In the genomic region with DNA sequence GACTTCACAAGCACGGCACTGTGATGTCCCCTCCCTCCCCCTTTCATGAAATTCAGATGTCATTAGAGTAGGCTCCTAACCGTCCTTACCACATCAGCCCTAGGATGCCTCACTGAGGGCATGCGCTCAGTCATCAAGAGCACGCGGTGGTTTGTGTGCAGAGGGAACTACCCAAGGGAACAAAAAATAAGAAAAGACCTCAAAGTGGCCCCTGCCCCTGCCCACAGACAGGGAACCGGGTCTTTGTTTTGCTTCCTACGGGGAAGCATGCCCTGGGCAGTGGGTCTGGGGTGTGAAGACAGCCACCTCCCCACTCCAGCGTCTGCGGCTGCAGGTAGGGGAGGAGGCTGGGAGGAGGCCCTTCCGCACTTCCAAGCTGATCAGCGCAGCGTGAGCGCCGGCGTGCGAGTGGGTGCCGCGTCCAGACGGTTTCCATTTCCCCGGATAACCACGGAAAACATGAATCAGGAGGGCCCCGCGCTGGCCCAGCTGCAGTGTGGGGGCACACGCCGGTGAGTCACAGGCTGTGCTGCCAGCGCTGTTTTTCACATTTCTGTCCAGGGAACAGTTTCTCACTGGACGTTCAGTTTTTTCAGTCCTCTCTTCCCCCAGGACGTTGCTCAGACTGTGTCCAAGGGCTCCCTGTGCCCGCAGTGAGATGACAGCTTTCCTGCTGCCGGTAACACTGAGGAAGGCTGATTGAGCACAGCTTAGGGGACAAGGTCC, we compare ENCODE assay signal across 8 cellular contexts.
A peak's percentile ranks its signal among the peaks of the same experiment; 100 is the strongest.
DNase-seq lines count a peak whose midpoint lies in the region; ATAC-seq and TF ChIP-seq lines count a peak whose summit lies in the region.

No MANE protein-coding gene starts in this region.

- no peaks in the 10 kb centered on the region for H3K9me3 Mint-ChIP-seq in activated naive CD8-positive, alpha-beta T cell treated with anti-CD3 and anti-CD28 coated beads for 36 hours

- intact Hi-C loops in stomach (cut with DNase I; ENCODE audit: low total_unique reads), result no loop called here

- H3K27me3 ChIP-seq in MG63, result no peaks in the 10 kb centered on the region
- H3K27me3 ChIP-seq in stomach, result peaks cover 0 to 6% (median 0%) of the 10 kb centered on the region in 3 donors

- H3K27ac ChIP-seq in mesodermal cell (ENCODE audit: low read depth, low read length, severe bottlenecking) (peak overlapping the region; percentile 16), stomach (peak overlapping the region in 4 of 5 donors; percentile 62 to 71 (median 63)), substantia nigra (ENCODE audit: low read depth, low read length, poor library complexity, severe bottlenecking) (no peak overlapping the region)

- DNase-seq in MG63, result peak; percentile 92
- DNase-seq in activated naive CD8-positive, alpha-beta T cell treated with anti-CD3 and anti-CD28 coated beads for 36 hours, result peak; percentile 82
- DNase-seq in stomach, result no peak
- no peak for DNase-seq in NCI-H1048 (lab: John Stamatoyannopoulos, UW)
- DNase-seq in DMS79 (lab: John Stamatoyannopoulos, UW), result no peak
- DNase-seq in substantia nigra (lab: John Stamatoyannopoulos, UW), result no peak

- peaks cover 3% of the 10 kb centered on the region for H3K27me3 Mint-ChIP-seq in activated naive CD8-positive, alpha-beta T cell treated with anti-CD3 and anti-CD28 coated beads for 36 hours

- TF ChIP-seq EP300 in stomach (IDR thresholded peaks at IDR 0.05), result no peak

- H3K36me3 ChIP-seq in MG63, result no peaks in the 10 kb centered on the region; the same call in 1 of the 2 replicates
- H3K36me3 ChIP-seq in mesodermal cell (ENCODE audit: control insufficient read depth, insufficient read depth, low read length), result no peaks in the 10 kb centered on the region
- H3K36me3 ChIP-seq in stomach, result no peaks in the 10 kb centered on the region

- no peak for ATAC-seq in HG03342 (IDR thresholded peaks at IDR 0.05; ENCODE audit: unreplicated experiment)

- peak overlapping the region; percentile 78 for H3K27ac Mint-ChIP-seq in activated naive CD8-positive, alpha-beta T cell treated with anti-CD3 and anti-CD28 coated beads for 36 hours

- no peaks in the 10 kb centered on the region for H3K36me3 Mint-ChIP-seq in activated naive CD8-positive, alpha-beta T cell treated with anti-CD3 and anti-CD28 coated beads for 36 hours

- no peak for TF ChIP-seq POLR2A in stomach (IDR thresholded peaks at IDR 0.05)

- peak overlapping the region; percentile 33 for H3K4me3 Mint-ChIP-seq in activated naive CD8-positive, alpha-beta T cell treated with anti-CD3 and anti-CD28 coated beads for 36 hours

- peaks cover 42% of the 10 kb centered on the region for H3K4me1 Mint-ChIP-seq in activated naive CD8-positive, alpha-beta T cell treated with anti-CD3 and anti-CD28 coated beads for 36 hours

- WGBS in mesodermal cell (ENCODE audit: insufficient coverage in 2 of 2), 2 experiments, result 88 to 90% methylated on average over 23 to 26 of the region's 30 CpGs
- WGBS in stomach, 5 donors, result 43 to 58% (median 49%) methylated on average over 21 to 30 of the region's 30 CpGs

- TF ChIP-seq CTCF in stomach (IDR thresholded peaks at IDR 0.05), result no peak

- peaks cover 12% of the 10 kb centered on the region for H3K4me1 ChIP-seq in mesodermal cell (ENCODE audit: control insufficient read depth, insufficient read depth, low read length, poor library complexity, severe bottlenecking)
- peaks cover 0 to 21% (median 10%) of the 10 kb centered on the region in 4 donors for H3K4me1 ChIP-seq in stomach

- no peaks in the 10 kb centered on the region for H3K9me3 ChIP-seq in MG63
- H3K9me3 ChIP-seq in mesodermal cell (ENCODE audit: control insufficient read depth, low read length), result peaks cover 3% of the 10 kb centered on the region
- H3K9me3 ChIP-seq in stomach, result no peaks in the 10 kb centered on the region

- H3K4me3 ChIP-seq in MG63 (peak overlapping the region; percentile 7; the same call in 1 of the 2 replicates), mesodermal cell (ENCODE audit: extremely low read depth, insufficient read depth, low read length, poor library complexity, severe bottlenecking) (no peak overlapping the region), stomach (no peak overlapping the region)

Comparison
In these comparisons a context has a peak if more than half of its experiments do, and no peak if none do; other contexts are left out.
1. DNase-seq: peak in MG63 (single experiment) and activated naive CD8-positive, alpha-beta T cell treated with anti-CD3 and anti-CD28 coated beads for 36 hours (single experiment); none in stomach (single experiment), NCI-H1048 (single experiment), DMS79 (single experiment) and substantia nigra (0 of 49).